35 cellular contexts compared by ENCODE assay signal in genomic region chr12:26400627-26401026, GRCh38.
"Had no signal": no experiment of that assay in that cellular context is flagged by ENCODE, and none has a peak within 500 bp of the region (broad histone marks: within the 10 kb centered on the region; RNA-seq: fewer than 3 reads in every experiment).

No MANE protein-coding gene starts in this region.

- H3K4me3 ChIP-seq: MG63 had no signal

- H3K9me3 ChIP-seq: MG63 had no signal

- DNase-seq: Kasumi-1, MG63, MM.1S, MV-4-11, NCI-H1048, NCI-H1092, NCI-H1092 treated with DMSO at 0.1 percent for 48 hours, NCI-H1105, NCI-H1105 treated with DMSO at 0.1 percent for 48 hours, NCI-H1417, NCI-H1417 treated with DMSO at 0.1 percent for 48 hours, NCI-H1436, NCI-H1436 treated with DMSO at 0.1 percent for 48 hours, NCI-H146, NCI-H1694, NCI-H1694 treated with DMSO at 0.1 percent for 48 hours, NCI-H187, NCI-H187 treated with DMSO at 0.1 percent for 48 hours, NCI-H1930, NCI-H2029, NCI-H2029 treated with DMSO at 0.1 percent for 48 hours, NCI-H2081, NCI-H2081 treated with DMSO at 0.1 percent for 48 hours, NCI-H2107, NCI-H2171, NCI-H2171 treated with DMSO at 0.1 percent for 48 hours, NCI-H2227 treated with DMSO at 0.1 percent for 48 hours, NCI-H226, NCI-H345, NCI-H446, NCI-H446 treated with DMSO at 0.1 percent for 48 hours, NCI-H510A, NCI-H510A treated with DMSO at 0.1 percent for 48 hours, NCI-H524, NCI-H524 treated with DMSO at 0.1 percent for 48 hours had no signal

- H3K36me3 ChIP-seq: MG63 had no signal

- H3K27me3 ChIP-seq: MG63 had no signal
